27 cellular contexts compared by ENCODE assay signal in the genomic region with DNA sequence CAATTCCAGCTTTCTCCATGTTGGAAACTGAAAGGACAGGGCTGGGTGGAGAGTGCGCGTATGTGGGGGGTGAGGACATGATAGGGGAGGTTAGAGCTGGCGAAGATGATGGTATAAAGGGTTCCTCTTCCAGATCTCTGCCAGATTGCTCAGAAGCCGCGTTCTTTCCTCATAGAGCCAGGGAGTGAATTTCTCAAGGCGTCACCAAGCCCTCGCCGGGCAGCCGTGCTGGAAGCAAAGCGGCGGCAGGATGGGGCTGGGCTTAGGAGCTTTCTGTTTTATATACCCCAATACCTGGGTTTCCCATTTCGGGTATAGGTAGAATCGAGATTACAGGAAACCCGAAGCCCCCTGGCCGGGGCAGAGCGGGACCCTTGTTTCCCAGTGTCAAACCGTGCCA.
"Had no signal": no experiment of that assay in that cellular context is flagged by ENCODE, and none has a peak within 500 bp of the region (broad histone marks: within the 10 kb centered on the region; RNA-seq: fewer than 3 reads in every experiment).

No MANE protein-coding gene starts in this region.

- H3K36me3 ChIP-seq: brain microvascular endothelial cell, heart left ventricle, left lung, lower lobe of right lung, suprapubic skin, tibial artery, upper lobe of right lung had no signal

- H3K4me1 ChIP-seq: heart left ventricle, left lung, lower lobe of right lung, psoas muscle, tibial artery, upper lobe of right lung had no signal

- H3K27ac ChIP-seq: brain microvascular endothelial cell, coronary artery, dorsolateral prefrontal cortex, heart left ventricle, left lung, lower lobe of right lung, psoas muscle, suprapubic skin, tibial artery, upper lobe of right lung had no signal

- H3K27ac Mint-ChIP-seq: activated CD4-positive, alpha-beta T cell treated with anti-CD3 and anti-CD28 coated beads for 36 hours; activated CD8-positive, alpha-beta memory T cell treated with anti-CD3 and anti-CD28 coated beads, Interleukin-2, amount 10 ng/mL, durations not matched to agents 7 days and 5 days; activated CD8-positive, alpha-beta T cell treated with anti-CD3 and anti-CD28 coated beads, Interleukin-2, amount 10 ng/mL, durations not matched to agents 7 days and 5 days; activated naive CD8-positive, alpha-beta T cell treated with anti-CD3 and anti-CD28 coated beads, Interleukin-2, amount 10 ng/mL, durations not matched to agents 7 days and 5 days; effector memory CD8-positive, alpha-beta T cell; nephron; T-cell; T-helper 2 cell treated with Interferon-gamma antibody and Interleukin-4, amounts not matched to agents 5 μg/mL and 100 μg/mL, for 36 hours had no signal

- H3K27me3 ChIP-seq: brain microvascular endothelial cell had no signal

- H3K9me3 Mint-ChIP-seq: activated naive CD8-positive, alpha-beta T cell treated with anti-CD3 and anti-CD28 coated beads, Interleukin-2, amount 10 ng/mL, durations not matched to agents 7 days and 5 days; effector memory CD8-positive, alpha-beta T cell; nephron; T-cell; T-helper 2 cell treated with Interferon-gamma antibody and Interleukin-4, amounts not matched to agents 5 μg/mL and 100 μg/mL, for 36 hours had no signal

- H3K9ac ChIP-seq: parathyroid adenoma had no signal

- H3K4me2 ChIP-seq: smooth muscle cell had no signal

- H3K4me3 Mint-ChIP-seq: activated CD4-positive, alpha-beta T cell treated with anti-CD3 and anti-CD28 coated beads for 36 hours; activated CD8-positive, alpha-beta memory T cell treated with anti-CD3 and anti-CD28 coated beads, Interleukin-2, amount 10 ng/mL, durations not matched to agents 7 days and 5 days; activated CD8-positive, alpha-beta T cell treated with anti-CD3 and anti-CD28 coated beads, Interleukin-2, amount 10 ng/mL, durations not matched to agents 7 days and 5 days; activated naive CD8-positive, alpha-beta T cell treated with anti-CD3 and anti-CD28 coated beads, Interleukin-2, amount 10 ng/mL, durations not matched to agents 7 days and 5 days; effector memory CD8-positive, alpha-beta T cell; nephron; T-cell; T-helper 2 cell treated with Interferon-gamma antibody and Interleukin-4, amounts not matched to agents 5 μg/mL and 100 μg/mL, for 36 hours had no signal

- H3K36me3 Mint-ChIP-seq: activated CD8-positive, alpha-beta memory T cell treated with anti-CD3 and anti-CD28 coated beads, Interleukin-2, amount 10 ng/mL, durations not matched to agents 7 days and 5 days; activated naive CD8-positive, alpha-beta T cell treated with anti-CD3 and anti-CD28 coated beads, Interleukin-2, amount 10 ng/mL, durations not matched to agents 7 days and 5 days; T-cell had no signal

- H3K4me3 ChIP-seq: coronary artery, dorsolateral prefrontal cortex, heart left ventricle, left lung, lower lobe of right lung, psoas muscle, smooth muscle cell, suprapubic skin, tibial artery, upper lobe of right lung had no signal

- DNase-seq: activated CD4-positive, alpha-beta T cell treated with anti-CD3 and anti-CD28 coated beads for 36 hours; activated CD4-positive, CD25-positive, alpha-beta regulatory T cell; activated CD8-positive, alpha-beta memory T cell treated with anti-CD3 and anti-CD28 coated beads, Interleukin-2, amount 10 ng/mL, durations not matched to agents 7 days and 5 days; activated CD8-positive, alpha-beta T cell treated with anti-CD3 and anti-CD28 coated beads, Interleukin-2, amount 10 ng/mL, durations not matched to agents 7 days and 5 days; activated naive CD4-positive, alpha-beta T cell treated with Interleukin-2 at 50 U/mL for 16 hours; activated naive CD8-positive, alpha-beta T cell treated with anti-CD3 and anti-CD28 coated beads, Interleukin-2, amount 10 ng/mL, durations not matched to agents 7 days and 5 days; activated T-cell treated with anti-CD3 and anti-CD28 coated beads, Interleukin-2, amount 50 U/mL, for 48 hours; brain microvascular endothelial cell; dorsolateral prefrontal cortex; effector memory CD8-positive, alpha-beta T cell; erythroblast; heart left ventricle; hypothalamus; left lung; lower lobe of right lung; psoas muscle; stimulated activated CD4-positive, alpha-beta T cell treated with anti-CD3 and anti-CD28 coated beads, Interleukin-1b, Interleukin-23, amount 100 ng/mL, for 48 hours; stimulated activated naive CD4-positive, alpha-beta T cell; T-cell; tibial artery; upper lobe of right lung had no signal

- H2AFZ ChIP-seq: parathyroid adenoma had no signal

- H3K4me1 Mint-ChIP-seq: activated CD4-positive, alpha-beta T cell treated with anti-CD3 and anti-CD28 coated beads for 36 hours; activated CD8-positive, alpha-beta memory T cell treated with anti-CD3 and anti-CD28 coated beads, Interleukin-2, amount 10 ng/mL, durations not matched to agents 7 days and 5 days; activated naive CD8-positive, alpha-beta T cell treated with anti-CD3 and anti-CD28 coated beads, Interleukin-2, amount 10 ng/mL, durations not matched to agents 7 days and 5 days; nephron; T-cell had no signal

- H3K9me3 ChIP-seq: lower lobe of right lung, psoas muscle, suprapubic skin, upper lobe of right lung had no signal

- ATAC-seq: activated CD4-positive, alpha-beta T cell treated with anti-CD3 and anti-CD28 coated beads for 36 hours; activated CD8-positive, alpha-beta memory T cell treated with anti-CD3 and anti-CD28 coated beads, Interleukin-2, amount 10 ng/mL, durations not matched to agents 7 days and 5 days; activated CD8-positive, alpha-beta T cell treated with anti-CD3 and anti-CD28 coated beads, Interleukin-2, amount 10 ng/mL, durations not matched to agents 7 days and 5 days; effector memory CD8-positive, alpha-beta T cell; left lung; psoas muscle; T-cell had no signal

- H3K79me2 ChIP-seq: parathyroid adenoma had no signal
